8 cellular contexts compared by ENCODE assay signal in the genomic region with DNA sequence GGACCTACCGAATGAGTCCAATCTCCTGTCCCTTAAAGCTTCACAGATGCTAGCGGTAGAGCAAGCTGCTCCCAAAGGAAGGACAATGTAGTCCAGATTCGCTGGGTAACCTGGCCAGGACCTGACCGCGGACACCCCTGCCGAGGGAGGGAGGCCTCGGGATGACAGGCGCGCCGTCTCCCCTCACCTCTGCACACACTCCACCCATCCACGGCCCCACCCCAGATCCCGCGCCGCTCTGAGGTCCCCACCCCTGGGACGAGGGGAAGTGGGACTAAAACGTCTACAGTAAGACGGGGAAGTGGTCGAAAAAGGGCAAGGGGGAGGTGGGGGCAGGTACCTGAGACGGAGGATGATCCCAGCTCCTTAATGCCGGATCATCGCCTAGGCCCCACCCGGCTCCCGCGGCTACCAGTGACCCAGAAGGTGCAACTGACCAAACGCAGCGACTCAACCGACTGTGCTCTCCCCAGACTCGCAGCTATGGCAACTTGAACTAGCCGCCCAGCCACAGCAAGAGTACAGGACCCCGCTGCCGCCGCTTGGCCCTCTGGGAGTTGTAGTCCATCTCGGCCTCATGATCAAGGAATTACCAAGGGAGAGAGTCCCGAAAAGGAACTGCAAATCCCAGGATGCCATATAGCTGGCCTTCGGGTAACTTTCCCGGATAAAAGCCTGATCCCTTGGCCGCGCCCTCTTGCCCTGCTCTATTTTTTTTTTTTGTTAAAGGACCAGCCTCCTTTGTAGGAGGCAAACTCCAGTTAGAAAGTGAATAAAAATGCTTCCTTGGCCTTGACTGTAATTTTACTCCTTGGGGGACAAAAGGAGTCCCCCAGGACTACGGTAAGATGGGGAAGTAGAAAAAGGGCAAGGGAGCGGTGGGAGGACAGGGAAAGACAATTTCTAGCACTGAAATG. TPM values are rescaled to one million over a fixed set of nuclear protein-coding genes. Genes with fewer than 3 reads are reported as not detected.
DNase-seq lines count a peak whose midpoint lies in the region; ATAC-seq and TF ChIP-seq lines count a peak whose summit lies in the region.

A gene (minus strand): TSS at position 498 of the 917 bp plus-strand sequence.

- H3K27ac ChIP-seq in angular gyrus (ENCODE audit: low read depth, low read length) (peak within 1 kb of the TSS; percentile 7), prostate gland (peak within 1 kb of the TSS in 1 of 2 donors; percentile 53), urinary bladder (ENCODE audit: low read depth) (no peak within 1 kb of the TSS)

- no peaks in the 10 kb centered on the region for H3K27me3 ChIP-seq in prostate gland (replicated peaks; ENCODE audit: insufficient read depth)

- ATAC-seq in GM18499 (IDR thresholded peaks at IDR 0.05; ENCODE audit: insufficient read depth, unreplicated experiment) = peak; percentile 86
- peak; percentile 98 for ATAC-seq in HG02885 (IDR thresholded peaks at IDR 0.05; ENCODE audit: poor library complexity, unreplicated experiment)
- peak; percentile 100 for ATAC-seq in left ventricle myocardium superior

- no peak for TF ChIP-seq POLR2A in prostate gland (IDR thresholded peaks at IDR 0.05)

- H3K4me3 ChIP-seq in prostate gland (peak within 1 kb of the TSS; percentile 50 to 60), urinary bladder (ENCODE audit: low read depth, low read length) (peak within 1 kb of the TSS; percentile 62)

- TF ChIP-seq CTCF in prostate gland (IDR thresholded peaks at IDR 0.05) = peak in 1 of 4 experiments; percentile 5

- no peaks in the 10 kb centered on the region for H3K4me1 ChIP-seq in prostate gland (replicated peaks)
- no peaks in the 10 kb centered on the region for H3K4me1 ChIP-seq in urinary bladder (ENCODE audit: insufficient read depth)

- H3K9me3 ChIP-seq in prostate gland = no peaks in the 10 kb centered on the region

- intact Hi-C loops in left ventricle myocardium superior (cut with micrococcal nuclease) (no loop called here), prostate gland (cut with DNase I) (no loop called here)

- H3K36me3 ChIP-seq in prostate gland (no peaks in the 10 kb centered on the region), urinary bladder (ENCODE audit: insufficient read depth) (no peaks in the 10 kb centered on the region)

- peak; percentile 99 for DNase-seq in NCI-H1694 (lab: John Stamatoyannopoulos, UW)
- peak; percentile 59 to 95 (median 78) for DNase-seq in T-helper 2 cell
- DNase-seq in left ventricle myocardium superior = peak; percentile 95
- DNase-seq in prostate gland (ENCODE audit: low spot score) = peak; percentile 91

- WGBS in prostate gland = 2% methylated on average over 39 of the region's 40 CpGs
- WGBS in urinary bladder = 2% methylated on average over 40 of the region's 40 CpGs

RNA-seq across cellular contexts. Expression of the gene that starts here (rescaled TPM):
- total RNA-seq in left ventricle myocardium superior = 3.7 TPM
- total RNA-seq in prostate gland = 1 to 10 TPM; 6.4 to 7.3 TPM
- total RNA-seq in urinary bladder = 14.3 TPM
- 2.1 TPM for polyA plus RNA-seq in urinary bladder
